Comparison of ENCODE assay signal across 12 cellular contexts in genomic region chr7:116356979-116357378, GRCh38.
DNase-seq lines count a peak whose midpoint lies in the region; ATAC-seq and TF ChIP-seq lines count a peak whose summit lies in the region.
"Had no signal": no experiment of that assay in that cellular context is flagged by ENCODE, and none has a peak within 500 bp of the region (broad histone marks: within the 10 kb centered on the region; RNA-seq: fewer than 3 reads in every experiment).

No MANE protein-coding gene starts in this region.

- H3K27ac ChIP-seq in cardiac muscle cell (peak overlapping the region; percentile 46), brain microvascular endothelial cell (peak overlapping the region; percentile 56), mesendoderm (ENCODE audit: low read depth, low read length) (no peak overlapping the region), upper lobe of left lung (peak overlapping the region; percentile 28 to 81 (median 77)), MM.1S (ENCODE audit: low read length) (no peak overlapping the region)

- no peak for TF ChIP-seq POLR2A in upper lobe of left lung (IDR thresholded peaks at IDR 0.05)

- H3K27me3 ChIP-seq in cardiac muscle cell (no peaks in the 10 kb centered on the region), brain microvascular endothelial cell (replicated peaks) (no peaks in the 10 kb centered on the region), mesendoderm (ENCODE audit: insufficient read depth, low read length, poor library complexity) (no peaks in the 10 kb centered on the region), upper lobe of left lung (no peaks in the 10 kb centered on the region), MM.1S (replicated peaks; ENCODE audit: insufficient read depth, low read length) (no peaks in the 10 kb centered on the region)

- intact Hi-C loops in left ventricle myocardium superior (cut with micrococcal nuclease): loop anchor here (10.0 kb wide), 2 partner anchors 82 to 178 kb away; no protein-coding TSS in a partner anchor
- intact Hi-C loops in activated CD4-positive, alpha-beta T cell treated with anti-CD3 and anti-CD28 coated beads for 36 hours (cut with DNase I, micrococcal nuclease): no loop called here

- ATAC-seq in left ventricle myocardium superior: no peak
- ATAC-seq in upper lobe of left lung (ENCODE audit: low FRiP score in 2 of 2): no peak
- ATAC-seq in activated CD4-positive, alpha-beta T cell treated with anti-CD3 and anti-CD28 coated beads for 36 hours: no peak
- no peak for ATAC-seq in GM18519 (IDR thresholded peaks at IDR 0.05; ENCODE audit: low FRiP score, unreplicated experiment)

- no peak overlapping the region for H2BK5ac ChIP-seq in mesendoderm (ENCODE audit: low read length)

- WGBS in mesendoderm (ENCODE audit: extremely low coverage, insufficient coverage, low lambda C conversion rate): no CpG with 5 or more reads among the region's 2 CpGs
- WGBS in upper lobe of left lung, 2 donors: 73 to 82% methylated on average over 2 of the region's 2 CpGs

- CTCF ChIA-PET in activated CD4-positive, alpha-beta T cell treated with anti-CD3 and anti-CD28 coated beads for 36 hours (lab: Charles Lee): interaction anchor here (0.5 kb wide), 1 partner anchor 8 kb away, joined by 4 read pairs; no protein-coding TSS in a partner anchor

- no peaks in the 10 kb centered on the region for H3K4me1 Mint-ChIP-seq in activated CD4-positive, alpha-beta T cell treated with anti-CD3 and anti-CD28 coated beads for 36 hours

- H4K20me1 ChIP-seq in MM.1S (ENCODE audit: insufficient read depth, low read length): no peaks in the 10 kb centered on the region

- TF ChIP-seq CTCF in cardiac muscle cell (IDR thresholded peaks at IDR 0.05; ENCODE audit: low read depth, low read length) (no peak), brain microvascular endothelial cell (IDR thresholded peaks at IDR 0.05; ENCODE audit: low read depth, low read length, missing control alignments) (no peak), upper lobe of left lung (IDR thresholded peaks at IDR 0.05) (no peak), MM.1S (IDR thresholded peaks at IDR 0.05; ENCODE audit: low read length) (no peak)

- no peaks in the 10 kb centered on the region for H3K36me3 Mint-ChIP-seq in activated CD4-positive, alpha-beta T cell treated with anti-CD3 and anti-CD28 coated beads for 36 hours (ENCODE audit: low read depth)

- H3K27ac Mint-ChIP-seq in activated CD4-positive, alpha-beta T cell treated with anti-CD3 and anti-CD28 coated beads for 36 hours: no peak overlapping the region

- H3K36me3 ChIP-seq in cardiac muscle cell: no peaks in the 10 kb centered on the region
- H3K36me3 ChIP-seq in brain microvascular endothelial cell (replicated peaks): no peaks in the 10 kb centered on the region
- no peaks in the 10 kb centered on the region for H3K36me3 ChIP-seq in mesendoderm (ENCODE audit: control insufficient read depth, insufficient read depth, low read length)
- no peaks in the 10 kb centered on the region for H3K36me3 ChIP-seq in upper lobe of left lung
- H3K36me3 ChIP-seq in MM.1S (replicated peaks; ENCODE audit: insufficient read depth, low read length): no peaks in the 10 kb centered on the region

- no peaks in the 10 kb centered on the region for H3K9me3 Mint-ChIP-seq in activated CD4-positive, alpha-beta T cell treated with anti-CD3 and anti-CD28 coated beads for 36 hours (ENCODE audit: low read depth)

- H3K9me3 ChIP-seq in cardiac muscle cell (ENCODE audit: low read depth): no peaks in the 10 kb centered on the region
- no peaks in the 10 kb centered on the region for H3K9me3 ChIP-seq in upper lobe of left lung
- no peaks in the 10 kb centered on the region for H3K9me3 ChIP-seq in MM.1S (replicated peaks; ENCODE audit: insufficient read depth, low read length)

- no peak overlapping the region for H2BK120ac ChIP-seq in mesendoderm (ENCODE audit: low read depth, low read length)

- no peak overlapping the region for H2AFZ ChIP-seq in MM.1S (ENCODE audit: low read length)

- H3K4me3 ChIP-seq in cardiac muscle cell: no peak overlapping the region
- H3K4me3 ChIP-seq in brain microvascular endothelial cell (ENCODE audit: low read depth, low read length): no peak overlapping the region
- H3K4me3 ChIP-seq in mesendoderm (ENCODE audit: low read length): no peak overlapping the region
- H3K4me3 ChIP-seq in upper lobe of left lung: no peak overlapping the region
- no peak overlapping the region for H3K4me3 ChIP-seq in MM.1S (ENCODE audit: low read length)

- peaks cover 6% of the 10 kb centered on the region for H3K27me3 Mint-ChIP-seq in activated CD4-positive, alpha-beta T cell treated with anti-CD3 and anti-CD28 coated beads for 36 hours

- H3K4me3 Mint-ChIP-seq in activated CD4-positive, alpha-beta T cell treated with anti-CD3 and anti-CD28 coated beads for 36 hours: no peak overlapping the region

- no peaks in the 10 kb centered on the region for H3K9me2 ChIP-seq in MM.1S (replicated peaks; ENCODE audit: insufficient read depth, low read length)

- DNase-seq in cardiac muscle cell (ENCODE audit: low read depth in 1 of 2, low spot score in 1 of 2) (peak; percentile 5 to 6), left ventricle myocardium superior (no peak), brain microvascular endothelial cell (no peak), mesendoderm (no peak), upper lobe of left lung (no peak), MM.1S (no peak)
- no peak for DNase-seq in activated CD4-positive, alpha-beta T cell treated with anti-CD3 and anti-CD28 coated beads for 36 hours
- DNase-seq: activated T-cell treated with anti-CD3 and anti-CD28 coated beads, Interleukin-2, amount 50 U/mL, for 1 hour; NCI-H1092; NK-92 treated with Interleukin-12 subunit alpha and Interleukin-12 subunit beta, amount 100 ng/mL, for 24 hours; stimulated activated CD4-positive, alpha-beta T cell treated with anti-CD3 and anti-CD28 coated beads, Interleukin-1b, Interleukin-23, amount 100 ng/mL, for 48 hours had no signal

- H3K56ac ChIP-seq in mesendoderm (ENCODE audit: low read length): no peak overlapping the region

- H3F3A ChIP-seq in MM.1S (ENCODE audit: insufficient read depth, low read length): no peaks in the 10 kb centered on the region

- H3K4ac ChIP-seq in mesendoderm (ENCODE audit: low read depth, low read length): no peak overlapping the region

- H4K8ac ChIP-seq in mesendoderm (ENCODE audit: low read depth, low read length): no peak overlapping the region

- no peak overlapping the region for H2AK5ac ChIP-seq in mesendoderm (ENCODE audit: low read length)

- H2BK15ac ChIP-seq in mesendoderm (replicated peaks; ENCODE audit: low read depth): peak overlapping the region; percentile 36

- POLR2A ChIA-PET in activated CD4-positive, alpha-beta T cell treated with anti-CD3 and anti-CD28 coated beads for 36 hours (lab: Charles Lee): no interaction called here

- H3K4me1 ChIP-seq in cardiac muscle cell (ENCODE audit: low read depth): peaks cover 35% of the 10 kb centered on the region
- H3K4me1 ChIP-seq in mesendoderm (ENCODE audit: control insufficient read depth, low read depth, low read length): peaks cover 6% of the 10 kb centered on the region
- H3K4me1 ChIP-seq in upper lobe of left lung: peaks cover 39 to 51% (median 44%) of the 10 kb centered on the region in 4 donors
- no peaks in the 10 kb centered on the region; the same call in 1 of the 2 replicates for H3K4me1 ChIP-seq in MM.1S (ENCODE audit: low read length)

- H3K79me2 ChIP-seq in mesendoderm (ENCODE audit: control insufficient read depth, insufficient read depth, low read length) (no peaks in the 10 kb centered on the region), MM.1S (ENCODE audit: low read length) (no peaks in the 10 kb centered on the region)

- TF ChIP-seq EP300 in upper lobe of left lung (IDR thresholded peaks at IDR 0.05): no peak

- no peak overlapping the region for H3K18ac ChIP-seq in mesendoderm (ENCODE audit: low read length)

- no peaks in the 10 kb centered on the region for H3K79me1 ChIP-seq in mesendoderm (ENCODE audit: low read length)

- H3K9ac ChIP-seq in mesendoderm (ENCODE audit: low read length) (no peak overlapping the region), MM.1S (ENCODE audit: low read length) (no peak overlapping the region)

- H4K5ac ChIP-seq in mesendoderm (ENCODE audit: low read length): no peak overlapping the region

- H3K23ac ChIP-seq in mesendoderm (ENCODE audit: low read length): no peak overlapping the region

- in situ Hi-C loops in brain microvascular endothelial cell (cut with HindIII; ENCODE audit: low pct_ligation_motif_present, low sequenced_read_pairs): no loop called here

- no peak overlapping the region for H3K4me2 ChIP-seq in mesendoderm (ENCODE audit: low read length)
- no peak overlapping the region for H3K4me2 ChIP-seq in MM.1S (ENCODE audit: low read depth, low read length)

Comparison
In these comparisons a context has a peak if more than half of its experiments do, and no peak if none do; other contexts are left out.
1. DNase-seq: peak in cardiac muscle cell (2 of 2); none in left ventricle myocardium superior (single experiment), brain microvascular endothelial cell (single experiment), mesendoderm (single experiment), upper lobe of left lung (0 of 2), activated CD4-positive, alpha-beta T cell treated with anti-CD3 and anti-CD28 coated beads for 36 hours (single experiment) and MM.1S (single experiment).
2. H3K27ac ChIP-seq: peak in cardiac muscle cell (single experiment), brain microvascular endothelial cell (single experiment) and upper lobe of left lung (4 of 4); none in mesendoderm (single experiment) and MM.1S (single experiment).